Comparison of ENCODE assay signal across 8 cellular contexts in the genomic region with DNA sequence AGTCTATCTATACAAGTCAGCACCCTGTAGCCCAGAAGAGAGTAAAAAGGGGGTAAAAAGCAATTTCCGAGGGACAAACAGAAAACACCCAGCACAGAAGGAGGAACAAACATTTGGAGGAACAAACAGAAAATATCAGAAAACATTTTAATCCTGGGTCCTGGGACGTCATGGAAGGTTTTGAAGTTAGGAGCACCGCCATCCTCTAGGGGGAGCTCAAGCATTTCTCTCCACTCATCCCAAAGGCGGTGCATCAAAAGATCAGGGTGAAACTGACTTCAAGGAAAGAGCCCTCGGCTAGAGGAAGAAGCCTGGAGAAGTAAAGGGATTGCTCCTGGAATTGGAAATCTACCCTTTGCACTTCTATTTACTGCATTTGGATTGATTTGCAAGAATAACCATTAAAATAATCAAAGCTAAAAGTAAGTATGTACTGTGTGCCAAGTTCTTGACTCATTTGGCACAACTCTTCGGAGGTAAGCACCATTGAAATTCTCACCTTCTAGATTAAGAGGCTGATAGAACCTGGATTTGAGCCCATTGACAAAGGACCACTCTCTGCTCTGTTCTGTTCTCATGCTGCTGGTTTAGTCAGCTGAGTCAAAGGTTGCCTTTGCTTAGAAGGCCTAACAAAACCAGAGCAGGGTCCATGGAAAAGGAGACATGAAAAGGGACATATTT. TPM values are rescaled to one million over a fixed set of nuclear protein-coding genes. Genes with fewer than 3 reads are reported as not detected.
DNase-seq lines count a peak whose midpoint lies in the region; ATAC-seq, FAIRE-seq and TF ChIP-seq lines count a peak whose summit lies in the region.

No MANE protein-coding gene starts in this region.

- peak; percentile 82 for ATAC-seq in HG03280 (IDR thresholded peaks at IDR 0.05; ENCODE audit: unreplicated experiment)
- peak; percentile 95 for ATAC-seq in left lung

- DNase-seq in GM19239 (ENCODE audit: insufficient read length, low spot score), result peak; percentile 43
- DNase-seq in NCI-H446 (lab: John Stamatoyannopoulos, UW), result peak; percentile 79 to 85
- DNase-seq in activated CD4-positive, alpha-beta T cell treated with anti-CD3 and anti-CD28 coated beads for 1 hour, result peak; percentile 40
- peak; percentile 54 for DNase-seq in cerebellum (ENCODE audit: low spot score)
- peak in 1 of 2 donors; percentile 52 for DNase-seq in left lung
- DNase-seq in stimulated activated CD8-positive, alpha-beta memory T cell treated with anti-CD3 and anti-CD28 coated beads, Interleukin-12 subunit alpha, Interleukin-12 subunit beta, amount 100 ng/mL, for 4 hours (ENCODE audit: low read depth), result peak; percentile 21

- H3K9me3 ChIP-seq in left lung, result no peaks in the 10 kb centered on the region

- peak; percentile 88 for TF ChIP-seq CTCF in C4-2B (conservative IDR thresholded peaks at IDR 0.05)
- peak; percentile 81 to 83 for TF ChIP-seq CTCF in left lung (IDR thresholded peaks at IDR 0.05)

- FAIRE-seq in GM19239 (lab: Jason Lieb, UNC), result peak; percentile 86

- peaks cover 0 to 4% of the 10 kb centered on the region in 2 donors for H3K36me3 ChIP-seq in left lung

- peaks cover 0 to 27% of the 10 kb centered on the region in 2 donors for H3K4me1 ChIP-seq in left lung

- intact Hi-C loops in left lung (cut with DNase I), result no loop called here

- no peak overlapping the region for H3K4me3 ChIP-seq in left lung

- H3K27me3 ChIP-seq in left lung, result no peaks in the 10 kb centered on the region

- H3K27ac ChIP-seq in C4-2B, result no peak overlapping the region
- H3K27ac ChIP-seq in left lung, result no peak overlapping the region

RNA-seq across cellular contexts. Expression of a gene that starts 17.2 kb away (rescaled TPM):
- total RNA-seq in cerebellum, result 30.1 TPM
- total RNA-seq in left lung, result 10 to 100 TPM; 19.5 to 19.8 TPM

RNA-seq across cellular contexts. Expression of a gene that starts 18.5 kb away (rescaled TPM):
- 5.4 TPM for total RNA-seq in cerebellum
- total RNA-seq in left lung, result 1 to 10 TPM; 7.8 to 8.9 TPM
